ENCODE assay signal across 14 cellular contexts in genomic region chrX:115595049-115595448, GRCh38. TPM values are rescaled to one million over a fixed set of nuclear protein-coding genes. Genes with fewer than 3 reads are reported as not detected.
DNase-seq lines count a peak whose midpoint lies in the region; ATAC-seq and TF ChIP-seq lines count a peak whose summit lies in the region.
"Had no signal": no experiment of that assay in that cellular context is flagged by ENCODE, and none has a peak within 500 bp of the region (broad histone marks: within the 10 kb centered on the region; RNA-seq: fewer than 3 reads in every experiment).

No MANE protein-coding gene starts in this region.

- no peak overlapping the region for H2AFZ ChIP-seq in GM23338

- H3K79me2 ChIP-seq in GM23338 (replicated peaks; ENCODE audit: insufficient read depth), result peaks cover 73% of the 10 kb centered on the region

- H3K27ac Mint-ChIP-seq in GM23338, result peak overlapping the region; percentile 23; the same call in 1 of the 2 replicates
- H3K27ac Mint-ChIP-seq: natural killer cell had no signal

- peak overlapping the region; percentile 64; the same call in 1 of the 2 replicates for H3K27ac ChIP-seq in GM23338 (ENCODE audit: low read depth)

- no peaks in the 10 kb centered on the region for H3K9me3 Mint-ChIP-seq in GM23338
- H3K9me3 Mint-ChIP-seq: natural killer cell had no signal

- no peaks in the 10 kb centered on the region for H3K9me3 ChIP-seq in skeletal muscle satellite cell (replicated peaks; ENCODE audit: low read length)

- DNase-seq in GM23338 (ENCODE audit: low spot score) (no peak), astrocyte of the spinal cord (ENCODE audit: low read depth, low spot score) (no peak), fibroblast of the aortic adventitia (ENCODE audit: low read depth) (peak; percentile 42), H4 (ENCODE audit: low spot score) (no peak), NCI-H2227 (lab: John Stamatoyannopoulos, UW; ENCODE audit: unreplicated experiment) (no peak)
- DNase-seq in stimulated activated naive CD8-positive, alpha-beta T cell treated with anti-CD3 and anti-CD28 coated beads, Interleukin-15, Interleukin-2, amounts not matched to agents 100 U/mL and 50 U/mL, for 24 hours, result no peak
- DNase-seq: activated CD4-positive, alpha-beta T cell treated with anti-CD3 and anti-CD28 coated beads, Interleukin-2, amount 50 U/mL, for 48 hours; amniotic stem cell; MM.1S; natural killer cell; NCI-H2029; NCI-H774 had no signal

- H3K4me3 Mint-ChIP-seq in GM23338, result no peak overlapping the region
- H3K4me3 Mint-ChIP-seq: natural killer cell had no signal

- H3K36me3 ChIP-seq in GM23338 (ENCODE audit: insufficient read depth) (no peaks in the 10 kb centered on the region), skeletal muscle satellite cell (ENCODE audit: insufficient read depth, low read length) (no peaks in the 10 kb centered on the region)

- H3K27me3 Mint-ChIP-seq in GM23338 (ENCODE audit: insufficient read depth, low read depth, poor library complexity), result peaks cover 2% of the 10 kb centered on the region

- TF ChIP-seq CTCF in GM23338 (conservative IDR thresholded peaks at IDR 0.05; ENCODE audit: low read depth in 2 of 2) (no peak), astrocyte of the spinal cord (IDR thresholded peaks at IDR 0.05; ENCODE audit: low read depth, low read length) (no peak), fibroblast of the aortic adventitia (IDR thresholded peaks at IDR 0.05; ENCODE audit: insufficient read depth, low read length) (no peak)

- H3K4me2 ChIP-seq in GM23338 (peak overlapping the region; percentile 0), skeletal muscle satellite cell (ENCODE audit: low read length) (peak overlapping the region; percentile 39)

- peaks cover 48% of the 10 kb centered on the region for H3K4me1 Mint-ChIP-seq in GM23338
- H3K4me1 Mint-ChIP-seq: natural killer cell had no signal

- H3K4me3 ChIP-seq in GM23338 (no peak overlapping the region), astrocyte of the spinal cord (ENCODE audit: low read depth, low read length) (peak overlapping the region; percentile 44), fibroblast of the aortic adventitia (ENCODE audit: low read depth, low read length) (peak overlapping the region; percentile 54), skeletal muscle satellite cell (ENCODE audit: low read length) (no peak overlapping the region)

- H3F3A ChIP-seq in GM23338 (replicated peaks; ENCODE audit: low read depth), result no peaks in the 10 kb centered on the region

- H3K4me1 ChIP-seq in GM23338 (ENCODE audit: insufficient read depth) (peaks cover 33% of the 10 kb centered on the region), skeletal muscle satellite cell (ENCODE audit: control insufficient read depth, insufficient read depth, low read length) (peaks cover 17% of the 10 kb centered on the region)

- H3K9ac ChIP-seq in skeletal muscle satellite cell (ENCODE audit: low read depth, low read length), result no peak overlapping the region

- H3K27me3 ChIP-seq in GM23338 (ENCODE audit: insufficient read depth), result no peaks in the 10 kb centered on the region
- H3K27me3 ChIP-seq in skeletal muscle satellite cell (ENCODE audit: control insufficient read depth, insufficient read depth, low read length), result peaks cover 19% of the 10 kb centered on the region

- in situ Hi-C loops in astrocyte of the spinal cord (cut with HindIII; ENCODE audit: low sequenced_read_pairs), result no loop called here

- no peaks in the 10 kb centered on the region for H3K36me3 Mint-ChIP-seq in GM23338 (ENCODE audit: low read depth)
- H3K36me3 Mint-ChIP-seq: natural killer cell had no signal

- ATAC-seq in GM23338 (no peak), GM21526 (IDR thresholded peaks at IDR 0.05; ENCODE audit: low FRiP score, unreplicated experiment) (no peak)
- no peak for ATAC-seq in stimulated activated naive CD8-positive, alpha-beta T cell treated with anti-CD3 and anti-CD28 coated beads, Interleukin-15, Interleukin-2, amounts not matched to agents 100 U/mL and 50 U/mL, for 24 hours
- ATAC-seq: natural killer cell had no signal

- H3K9me2 ChIP-seq in GM23338 (ENCODE audit: insufficient read depth), result no peaks in the 10 kb centered on the region

- H4K20me1 ChIP-seq in GM23338 (replicated peaks; ENCODE audit: insufficient read depth), result no peaks in the 10 kb centered on the region

TF ChIP-seq in GM23338, 12 proteins besides CTCF, POLR2A, EP300 and RAD21:
- TF ChIP-seq JUNB (IDR thresholded peaks at IDR 0.05; ENCODE audit: unreplicated experiment) (no peak), NANOG (IDR thresholded peaks at IDR 0.05; ENCODE audit: borderline replicate concordance) (no peak), ZNF331 (CRISPR knock-in tag; IDR thresholded peaks at IDR 0.05; ENCODE audit: low read depth) (no peak), ZNF114 (CRISPR knock-in tag; IDR thresholded peaks at IDR 0.05) (no peak), POLR2AphosphoS5 (IDR thresholded peaks at IDR 0.05; ENCODE audit: low read depth) (no peak), CREB1 (CRISPR knock-in tag; IDR thresholded peaks at IDR 0.05; ENCODE audit: low read depth) (no peak)

RNA-seq across cellular contexts. Expression of gene PLS3, which starts 34.1 kb away (rescaled TPM):
- 128 and 131 TPM in 2 replicates for total RNA-seq in GM23338 (2014; rRNA removed; shearing (Covaris generic))
- 72.6 and 81.6 TPM in 2 replicates for polyA plus RNA-seq in GM23338 (2016; fragmentation: Nextera tagmentation; extraction: Ambion mirVana)
- 309 and 659 TPM in 2 replicates for total RNA-seq in fibroblast of the aortic adventitia (ENCODE audit: low replicate concordance)
- 144 and 162 TPM in 2 replicates for total RNA-seq in skeletal muscle satellite cell (2012; rRNA removed)
- total RNA-seq in H4 (2014; rRNA removed; shearing (Covaris generic)), result 126 and 161 TPM in 2 replicates

Comparison
In these comparisons a context has a peak if more than half of its experiments do, and no peak if none do; other contexts are left out.
1. H3K4me3 ChIP-seq: peak in astrocyte of the spinal cord (single experiment) and fibroblast of the aortic adventitia (single experiment); none in GM23338 (single experiment) and skeletal muscle satellite cell (single experiment).